12 cellular contexts compared by ENCODE assay signal in the genomic region with DNA sequence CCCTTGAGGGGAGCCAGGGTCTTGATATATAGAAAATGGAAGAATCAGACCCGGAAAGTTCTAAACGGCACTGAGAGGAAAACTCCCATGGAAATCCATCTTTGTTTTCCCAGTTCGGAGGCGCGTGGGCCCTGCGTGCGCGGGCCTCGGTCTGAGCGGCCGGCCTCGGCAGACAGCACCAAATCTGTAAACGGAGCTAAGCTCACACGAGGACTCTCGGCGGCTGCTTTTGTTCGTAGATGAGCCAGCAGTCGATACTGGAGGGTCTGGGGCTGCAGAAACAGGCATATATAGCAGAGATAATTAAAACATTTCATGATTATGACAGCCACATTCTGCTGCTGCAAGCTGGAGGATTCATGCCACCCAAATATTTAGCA.
DNase-seq lines count a peak whose midpoint lies in the region; ATAC-seq, FAIRE-seq and TF ChIP-seq lines count a peak whose summit lies in the region.
"Had no signal": no experiment of that assay in that cellular context is flagged by ENCODE, and none has a peak within 500 bp of the region (broad histone marks: within the 10 kb centered on the region; RNA-seq: fewer than 3 reads in every experiment).

No MANE protein-coding gene starts in this region.

- WGBS in pancreas, 2 donors = 30 to 34% methylated on average over 18 of the region's 18 CpGs

- H3K27me3 ChIP-seq in ACC112 (ENCODE audit: insufficient read depth, low read length) = no peaks in the 10 kb centered on the region
- no peaks in the 10 kb centered on the region for H3K27me3 ChIP-seq in pancreas

- POLR2A ChIA-PET in RWPE1 (lab: Yijun Ruan, JAX; ENCODE audit: low non-redundant PET) = no interaction called here

- TF ChIP-seq POLR2A in GM12892 (IDR thresholded peaks at IDR 0.05; ENCODE audit: low read depth, low read length) = no peak

- DNase-seq in RWPE1 (ENCODE audit: low spot score) (no peak), fibroblast of the aortic adventitia (ENCODE audit: low read depth) (peak; percentile 52), pancreas (peak in 4 of 6 donors; percentile 23 to 67 (median 32)), GM12892 (ENCODE audit: insufficient read length) (no peak), GM03348 (ENCODE audit: low spot score) (no peak)
- DNase-seq: amniotic stem cell; CD8-positive, alpha-beta T cell; trophoblast cell had no signal

- H3K4me3 ChIP-seq in ACC112 (ENCODE audit: low read depth, low read length) = peak overlapping the region; percentile 96
- peak overlapping the region; percentile 98 for H3K4me3 ChIP-seq in fibroblast of the aortic adventitia (ENCODE audit: low read depth, low read length)
- peak overlapping the region in 2 of 4 donors; percentile 87 to 98 for H3K4me3 ChIP-seq in pancreas

- ATAC-seq in pancreas = no peak
- ATAC-seq in HG03565 (IDR thresholded peaks at IDR 0.05; ENCODE audit: unreplicated experiment) = no peak
- ATAC-seq in GM18502 (IDR thresholded peaks at IDR 0.05; ENCODE audit: poor library complexity, unreplicated experiment) = no peak
- ATAC-seq: activated CD4-positive, CD25-positive, alpha-beta regulatory T cell treated with anti-CD3 and anti-CD28 coated beads, Interleukin-2, amount 50 U/mL, for 24 hours; CD8-positive, alpha-beta T cell had no signal

- no peak for TF ChIP-seq CTCF in RWPE1 (conservative IDR thresholded peaks at IDR 0.05; ENCODE audit: low read depth)
- no peak for TF ChIP-seq CTCF in fibroblast of the aortic adventitia (IDR thresholded peaks at IDR 0.05; ENCODE audit: insufficient read depth, low read length)
- TF ChIP-seq CTCF in pancreas (IDR thresholded peaks at IDR 0.05) = no peak

- H3K36me3 ChIP-seq in ACC112 (ENCODE audit: insufficient read depth, low read length) (peaks cover 7% of the 10 kb centered on the region; the same call in 1 of the 2 replicates), pancreas (no peaks in the 10 kb centered on the region)

- intact Hi-C loops in pancreas (cut with DNase I) = no loop called here

- H2AFZ ChIP-seq in ACC112 (ENCODE audit: low read length, unreplicated experiment) = no peak overlapping the region

- no peaks in the 10 kb centered on the region for H3K9me3 ChIP-seq in pancreas

- peaks cover 96% of the 10 kb centered on the region for H3K79me2 ChIP-seq in ACC112 (ENCODE audit: control insufficient read depth, insufficient read depth, low read length, unreplicated experiment)

- H3K4me1 ChIP-seq in ACC112 (ENCODE audit: control insufficient read depth, insufficient read depth, low read length, unreplicated experiment) (peaks cover 46% of the 10 kb centered on the region), pancreas (peaks cover 71 to 86% (median 74%) of the 10 kb centered on the region in 3 donors)

- FAIRE-seq in pancreas (lab: Jason Lieb, UNC) (no peak), GM12892 (lab: Jason Lieb, UNC) (no peak)

- peak overlapping the region; percentile 92 for H3K27ac ChIP-seq in ACC112 (ENCODE audit: low read depth, low read length)
- peak overlapping the region; percentile 100 for H3K27ac ChIP-seq in RWPE1
- peak overlapping the region; percentile 93 to 98 (median 97) for H3K27ac ChIP-seq in pancreas

- CTCF ChIA-PET in RWPE1 (lab: Yijun Ruan, JAX) = interaction anchor here (1.0 kb wide), 1 partner anchor 67 kb away, joined by 4 read pairs; no protein-coding TSS in a partner anchor

Comparison
In these comparisons a context has a peak if more than half of its experiments do, and no peak if none do; other contexts are left out.
1. DNase-seq: peak in fibroblast of the aortic adventitia (single experiment) and pancreas (4 of 6); none in RWPE1 (single experiment), GM12892 (single experiment) and GM03348 (single experiment).
2. Peak in every context shown above with its lines, with median percentiles within 50 percentile points of each other: H3K27ac ChIP-seq.